In the genomic region with DNA sequence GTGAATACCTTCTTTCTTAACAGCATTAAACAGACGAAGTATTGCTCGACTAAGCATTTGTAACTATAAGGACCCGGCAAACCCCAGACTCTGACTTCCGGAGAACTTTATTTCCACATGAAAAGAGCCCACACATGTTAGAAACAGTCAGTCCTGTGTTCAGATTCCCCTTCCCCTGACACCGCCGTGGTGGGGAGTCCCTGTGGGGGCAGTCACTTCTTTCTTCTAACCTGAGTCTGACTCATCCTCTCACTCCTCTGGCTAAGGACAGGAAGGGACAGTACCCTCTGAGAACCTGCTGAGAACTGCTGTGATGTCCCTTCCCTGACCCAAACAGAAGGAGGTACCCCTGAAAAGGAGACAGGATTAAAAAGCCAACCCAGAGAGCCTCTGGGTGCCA, we compare ENCODE assay signal across 9 cellular contexts.
A peak's percentile ranks its signal among the peaks of the same experiment; 100 is the strongest.
DNase-seq lines count a peak whose midpoint lies in the region; ATAC-seq and TF ChIP-seq lines count a peak whose summit lies in the region.
"Had no signal": no experiment of that assay in that cellular context is flagged by ENCODE, and none has a peak within 500 bp of the region (broad histone marks: within the 10 kb centered on the region; RNA-seq: fewer than 3 reads in every experiment).

No MANE protein-coding gene starts in this region.

- H3K9me3 ChIP-seq in BLaER1 (0 out of 2 replicates have a peak, but pooled peaks cover 3% of the 10 kb centered on the region), HCT116 (ENCODE audit: control insufficient read depth in 1 of 2, insufficient read depth in 1 of 2, low read depth in 1 of 2, low read length in 2 of 2) (no peaks in the 10 kb centered on the region)

- H3K4me1 Mint-ChIP-seq in progenitor cell of endocrine pancreas (ENCODE audit: low read depth) = peaks cover 44% of the 10 kb centered on the region

- CTCF ChIA-PET in HCT116 (lab: Charles Lee) = no interaction called here

- H3K9me3 Mint-ChIP-seq in progenitor cell of endocrine pancreas (ENCODE audit: low read depth) = no peaks in the 10 kb centered on the region

- no peak for ATAC-seq in HCT116
- no peak for ATAC-seq in left colon
- ATAC-seq in HG03159 (IDR thresholded peaks at IDR 0.05; ENCODE audit: unreplicated experiment) = no peak

- no peak overlapping the region for H3K4me3 Mint-ChIP-seq in progenitor cell of endocrine pancreas (ENCODE audit: low read depth)

- intact Hi-C loops in HCT116 (cut with micrococcal nuclease) (no loop called here), left colon (cut with DNase I, micrococcal nuclease) (loop anchor here in 1 of 2 donors (10.0 kb wide), 1 partner anchor 159 kb away; no protein-coding TSS in a partner anchor)

- TF ChIP-seq RAD21 in HCT116 (IDR thresholded peaks at IDR 0.05; ENCODE audit: low read depth) = no peak

- POLR2A ChIA-PET in HCT116 (lab: Charles Lee) = no interaction called here

- peak overlapping the region; percentile 8 for H3K27ac Mint-ChIP-seq in progenitor cell of endocrine pancreas

- no peaks in the 10 kb centered on the region for H3K27me3 ChIP-seq in BLaER1
- H3K27me3 ChIP-seq in HCT116 (ENCODE audit: insufficient read depth, low read length) = no peaks in the 10 kb centered on the region; the same call in 1 of the 2 replicates

- H3K9me2 ChIP-seq in HCT116 (ENCODE audit: insufficient read depth) = no peaks in the 10 kb centered on the region

- H4K20me1 ChIP-seq in BLaER1 (peaks cover 72% of the 10 kb centered on the region), HCT116 (ENCODE audit: insufficient read depth) (no peaks in the 10 kb centered on the region)

- H3K36me3 ChIP-seq in BLaER1 (peaks cover 17% of the 10 kb centered on the region), HCT116 (ENCODE audit: control insufficient read depth in 1 of 2, insufficient read depth in 2 of 2, low read length in 2 of 2) (no peaks in the 10 kb centered on the region)

- RAD21 ChIA-PET in HCT116 (lab: Charles Lee; ENCODE audit: low non-redundant PET in 1 of 2, low total read pairs in 2 of 2, uncharacterized antibody in 2 of 2, unreplicated experiment in 2 of 2) = no interaction called here

- H3K27ac ChIP-seq in BLaER1 (peak overlapping the region; percentile 75), HCT116 (ENCODE audit: low read depth, low read length) (no peak overlapping the region)

- DNase-seq in HCT116 (ENCODE audit: low read depth, low spot score) (no peak), progenitor cell of endocrine pancreas (ENCODE audit: low spot score, unreplicated experiment) (no peak), left colon (no peak), NCI-H748 (lab: John Stamatoyannopoulos, UW; ENCODE audit: unreplicated experiment) (no peak), DMS53 treated with DMSO at 0.1 percent for 48 hours (lab: John Stamatoyannopoulos, UW; ENCODE audit: unreplicated experiment) (no peak)
- DNase-seq in activated T-cell treated with anti-CD3 and anti-CD28 coated beads, Interleukin-2, amount 50 U/mL, for 1 hour = peak; percentile 18
- DNase-seq: activated gamma-delta T cell had no signal

- peak overlapping the region; percentile 67 for H3K9ac ChIP-seq in BLaER1
- H3K9ac ChIP-seq in HCT116 (ENCODE audit: low read length) = no peak overlapping the region

- no peaks in the 10 kb centered on the region for H3K36me3 Mint-ChIP-seq in progenitor cell of endocrine pancreas (ENCODE audit: insufficient read depth)

- H3K4me1 ChIP-seq in BLaER1 (peaks cover 81% of the 10 kb centered on the region), HCT116 (ENCODE audit: control insufficient read depth in 1 of 2, insufficient read depth in 2 of 2, low read length in 2 of 2) (peaks cover 21 to 31% of the 10 kb centered on the region in 2 experiments; a peak in 3 of 4 replicates)

- H3K27me3 Mint-ChIP-seq in progenitor cell of endocrine pancreas = no peaks in the 10 kb centered on the region

- no peak for TF ChIP-seq POLR2A in HCT116 (IDR thresholded peaks at IDR 0.05; ENCODE audit: borderline replicate concordance, extremely low read depth, insufficient read depth, insufficient read length)

- H3K4me3 ChIP-seq in BLaER1 (no peak overlapping the region), HCT116 (replicated peaks in 1 of 2; ENCODE audit: low read depth in 1 of 2, low read length in 2 of 2) (no peak overlapping the region)

- H2AFZ ChIP-seq in HCT116 (ENCODE audit: low read depth, low read length, poor library complexity, severe bottlenecking) = no peak overlapping the region

- H3K4me2 ChIP-seq in BLaER1 (peak overlapping the region; percentile 74), HCT116 (ENCODE audit: low read length) (peak overlapping the region; percentile 21; the same call in 1 of the 2 replicates)

- no peak for TF ChIP-seq CTCF in HCT116 (IDR thresholded peaks at IDR 0.05 in 2 of 3, conservative IDR thresholded peaks at IDR 0.05 in 1 of 3; ENCODE audit: borderline replicate concordance in 1 of 3, insufficient read depth in 1 of 3, low read depth in 2 of 3, low read length in 2 of 3)
- TF ChIP-seq CTCF in progenitor cell of endocrine pancreas (IDR thresholded peaks at IDR 0.05; ENCODE audit: unreplicated experiment) = no peak

- H3K79me2 ChIP-seq in HCT116 (ENCODE audit: insufficient read depth, low read length) = no peaks in the 10 kb centered on the region

- BruUV-seq in HCT116 (replicated peaks; lab: Mats Ljungman, UMichigan) = no TSS peak

TF ChIP-seq in HCT116, 20 proteins besides CTCF, POLR2A, EP300 and RAD21:
- TF ChIP-seq ELF1 (IDR thresholded peaks at IDR 0.05; ENCODE audit: borderline replicate concordance, low read depth) (no peak), TCF7L2 (IDR thresholded peaks at IDR 0.05; ENCODE audit: borderline replicate concordance, extremely low read depth, insufficient read depth, insufficient read length) (no peak), REST (IDR thresholded peaks at IDR 0.05; ENCODE audit: low read depth) (no peak)
